ENCODE assay signal across 10 cellular contexts in genomic region chr1:198929111-198929604, GRCh38.
DNase-seq lines count a peak whose midpoint lies in the region; TF ChIP-seq lines count a peak whose summit lies in the region.
"Had no signal": no experiment of that assay in that cellular context is flagged by ENCODE, and none has a peak within 500 bp of the region (broad histone marks: within the 10 kb centered on the region; RNA-seq: fewer than 3 reads in every experiment).

No MANE protein-coding gene starts in this region.

- DNase-seq in A673 (ENCODE audit: low spot score) (no peak), MG63 (no peak), fibroblast of villous mesenchyme (ENCODE audit: low read depth) (no peak), HuH-7 (ENCODE audit: low spot score) (no peak), trophoblast cell (no peak), caudate nucleus (lab: John Stamatoyannopoulos, UW) (no peak), NCI-H2196 treated with DMSO at 0.1 percent for 48 hours (lab: John Stamatoyannopoulos, UW; ENCODE audit: unreplicated experiment) (no peak)
- DNase-seq: amniotic stem cell, left colon had no signal

- H3K4ac ChIP-seq in trophoblast cell (ENCODE audit: low read depth, low read length) = no peak overlapping the region

- H3K27me3 ChIP-seq in A673 (replicated peaks; ENCODE audit: insufficient read depth, low read depth, low read length, poor library complexity) (no peaks in the 10 kb centered on the region), DOHH2 (ENCODE audit: control insufficient read depth, low read length) (no peaks in the 10 kb centered on the region), MG63 (no peaks in the 10 kb centered on the region), trophoblast cell (ENCODE audit: insufficient read depth, low read length) (no peaks in the 10 kb centered on the region)

- CTCF ChIA-PET in A673 (lab: Charles Lee) = no interaction called here

- H4K91ac ChIP-seq in trophoblast cell (ENCODE audit: low read depth, low read length) = no peak overlapping the region

- H3K9ac ChIP-seq in trophoblast cell (ENCODE audit: low read length) = no peak overlapping the region

- no peak overlapping the region for H3K23ac ChIP-seq in trophoblast cell (ENCODE audit: low read length)

- H3F3A ChIP-seq in DOHH2 (ENCODE audit: control insufficient read depth, insufficient read depth) = 0 out of 2 replicates have a peak, but pooled peaks cover 6% of the 10 kb centered on the region

- no peak overlapping the region for H3K18ac ChIP-seq in trophoblast cell (ENCODE audit: low read length)

- no peak overlapping the region for H3K14ac ChIP-seq in trophoblast cell (ENCODE audit: low read length)

- peak overlapping the region; percentile 68 for H3K4me3 ChIP-seq in A673 (ENCODE audit: low read depth, low read length, poor library complexity, severe bottlenecking)
- H3K4me3 ChIP-seq in DOHH2 (ENCODE audit: low read length) = peak overlapping the region; percentile 81
- H3K4me3 ChIP-seq in MG63 = peak overlapping the region; percentile 31
- peak overlapping the region; percentile 4 for H3K4me3 ChIP-seq in fibroblast of villous mesenchyme (ENCODE audit: low read depth, low read length)
- H3K4me3 ChIP-seq in trophoblast cell (ENCODE audit: low read depth, low read length) = no peak overlapping the region

- TF ChIP-seq CTCF in A673 (conservative IDR thresholded peaks at IDR 0.05; ENCODE audit: low read depth, low read length) (no peak), DOHH2 (IDR thresholded peaks at IDR 0.05; ENCODE audit: low read depth, low read length, poor library complexity, severe bottlenecking) (no peak), fibroblast of villous mesenchyme (IDR thresholded peaks at IDR 0.05; ENCODE audit: insufficient read depth, low read depth, low read length) (no peak)

- H4K8ac ChIP-seq in trophoblast cell (ENCODE audit: low read depth, low read length) = no peak overlapping the region

- no CpG with 5 or more reads among the region's 4 CpGs for WGBS in trophoblast cell (ENCODE audit: extremely low coverage, insufficient coverage, insufficient read length)

- H3K27ac ChIP-seq in A673 (ENCODE audit: low read depth, low read length, poor library complexity, severe bottlenecking) (peak overlapping the region; percentile 94), DOHH2 (ENCODE audit: low read depth, low read length) (peak overlapping the region; percentile 65), trophoblast cell (ENCODE audit: low read depth, low read length) (no peak overlapping the region), caudate nucleus (ENCODE audit: low read depth, low read length) (no peak overlapping the region)

- no peaks in the 10 kb centered on the region for H3K79me1 ChIP-seq in trophoblast cell (ENCODE audit: low read length)

- H3K79me2 ChIP-seq in DOHH2 (ENCODE audit: control insufficient read depth, low read length) (peaks cover 100% of the 10 kb centered on the region), trophoblast cell (ENCODE audit: control insufficient read depth, insufficient read depth, low read length, poor library complexity) (no peaks in the 10 kb centered on the region)

- no peak overlapping the region for H2BK5ac ChIP-seq in trophoblast cell (ENCODE audit: low read depth, low read length, poor library complexity)

- no peak overlapping the region for H2AK5ac ChIP-seq in trophoblast cell (ENCODE audit: low read length)

- H3K4me2 ChIP-seq in DOHH2 (ENCODE audit: low read length) (peak overlapping the region; percentile 74), trophoblast cell (ENCODE audit: low read length) (no peak overlapping the region)

- POLR2A ChIA-PET in A673 (lab: Charles Lee; ENCODE audit: low non-redundant PET) = interaction anchor here (0.5 to 1.5 kb wide), 3 partner anchors 26 to 217 kb away, joined by 3 to 8 read pairs (median 6); no protein-coding TSS in a partner anchor

- no peaks in the 10 kb centered on the region for H3K9me2 ChIP-seq in DOHH2 (replicated peaks; ENCODE audit: control insufficient read depth, low read length)

- H3K4me1 ChIP-seq in A673 (ENCODE audit: insufficient read depth, low read length, poor library complexity, severe bottlenecking) (peaks cover 73% of the 10 kb centered on the region), DOHH2 (ENCODE audit: control insufficient read depth, low read length) (peaks cover 66% of the 10 kb centered on the region), trophoblast cell (ENCODE audit: control insufficient read depth in 1 of 2, insufficient read depth in 2 of 2, low read length in 2 of 2) (peaks cover 0 to 5% of the 10 kb centered on the region in 2 experiments)

- H4K12ac ChIP-seq in trophoblast cell (ENCODE audit: low read depth, low read length) = no peak overlapping the region

- H3K9me3 ChIP-seq in A673 (ENCODE audit: low read depth, low read length, poor library complexity, severe bottlenecking) (no peaks in the 10 kb centered on the region), DOHH2 (ENCODE audit: control insufficient read depth, insufficient read depth, low read length) (no peaks in the 10 kb centered on the region), MG63 (no peaks in the 10 kb centered on the region), trophoblast cell (ENCODE audit: insufficient read depth, low read depth, low read length) (no peaks in the 10 kb centered on the region)

- H3K36me3 ChIP-seq in A673 (ENCODE audit: insufficient read depth, low read length, poor library complexity, severe bottlenecking) (peaks cover 17% of the 10 kb centered on the region), DOHH2 (ENCODE audit: control insufficient read depth, low read length) (peaks cover 81% of the 10 kb centered on the region), MG63 (peaks cover 6% of the 10 kb centered on the region; the same call in 1 of the 2 replicates), trophoblast cell (ENCODE audit: control insufficient read depth in 1 of 2, insufficient read depth in 2 of 2, low read length in 2 of 2) (no peaks in the 10 kb centered on the region)

- H4K20me1 ChIP-seq in DOHH2 (ENCODE audit: control insufficient read depth, insufficient read depth, low read depth, low read length) = peaks cover 9% of the 10 kb centered on the region; the same call in 1 of the 2 replicates

- BruUV-seq in A673 (replicated peaks; lab: Mats Ljungman, UMichigan) = no TSS peak

- H2BK120ac ChIP-seq in trophoblast cell (ENCODE audit: insufficient read depth, low read length, poor library complexity) = no peak overlapping the region

- intact Hi-C loops in A673 (cut with micrococcal nuclease; ENCODE audit: unreplicated experiment) = no loop called here

- no peak overlapping the region for H2AFZ ChIP-seq in trophoblast cell (ENCODE audit: insufficient read depth, low read length, poor library complexity)

- H2BK12ac ChIP-seq in trophoblast cell (ENCODE audit: low read length) = no peak overlapping the region

Comparison
In these comparisons a context has a peak if more than half of its experiments do, and no peak if none do; other contexts are left out.
1. H3K27ac ChIP-seq: peak in A673 (single experiment) and DOHH2 (single experiment); none in trophoblast cell (single experiment) and caudate nucleus (single experiment).